Comparison of ENCODE assay signal across 9 cellular contexts in the genomic region with DNA sequence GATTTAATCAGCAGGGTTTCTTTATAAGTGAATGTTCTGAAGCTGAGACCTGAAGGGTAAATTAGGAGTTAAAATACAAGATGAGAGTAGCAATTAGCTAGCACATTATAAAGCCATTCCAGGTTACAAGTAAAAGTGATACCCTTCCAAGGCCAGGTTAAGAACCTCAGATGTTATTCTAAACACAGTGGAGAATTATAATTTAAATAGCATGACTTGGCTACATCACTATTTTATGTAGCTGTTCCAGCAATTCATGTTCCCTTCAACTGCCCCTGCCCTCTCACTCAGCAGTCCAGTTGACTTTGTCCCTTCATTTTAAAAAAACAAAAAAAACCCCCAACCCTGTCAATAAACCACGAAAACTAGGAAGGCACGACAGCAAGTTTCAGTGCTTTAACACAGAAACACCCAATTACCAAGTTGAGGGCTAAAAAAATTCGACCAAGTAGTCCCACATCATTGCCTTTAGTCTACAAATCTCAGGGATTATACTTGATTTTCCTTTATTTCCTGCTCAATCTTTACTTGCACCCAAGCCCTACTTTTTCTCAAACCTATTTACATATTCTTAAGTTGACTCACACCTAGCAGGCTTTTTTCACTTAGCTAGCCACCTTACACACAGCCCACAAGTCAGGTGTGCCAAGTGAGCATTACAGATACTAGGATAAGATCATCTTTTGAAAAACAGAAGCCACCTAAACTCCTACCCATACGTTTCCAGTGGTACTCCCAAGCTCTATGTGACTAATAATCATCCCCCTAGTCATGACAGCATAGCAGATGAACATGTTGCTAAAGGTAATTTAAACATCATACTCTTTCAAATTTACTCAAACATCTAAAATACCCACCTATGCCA. TPM values are rescaled to one million over a fixed set of nuclear protein-coding genes. Genes with fewer than 3 reads are reported as not detected.
DNase-seq lines count a peak whose midpoint lies in the region; ATAC-seq and TF ChIP-seq lines count a peak whose summit lies in the region.
"Had no signal": no experiment of that assay in that cellular context is flagged by ENCODE, and none has a peak within 500 bp of the region (broad histone marks: within the 10 kb centered on the region; RNA-seq: fewer than 3 reads in every experiment).

No MANE protein-coding gene starts in this region.

- H3K4me3 Mint-ChIP-seq in H9, result peak overlapping the region; percentile 100; a peak in 3 of 5 replicates

- H3K56ac ChIP-seq in H9 (ENCODE audit: insufficient read length, low read depth, low read length), result no peak overlapping the region

- TF ChIP-seq CTCF in H9 (conservative IDR thresholded peaks at IDR 0.05), result no peak
- no peak for TF ChIP-seq CTCF in Panc1 (IDR thresholded peaks at IDR 0.05)
- no peak for TF ChIP-seq CTCF in upper lobe of right lung (IDR thresholded peaks at IDR 0.05)

- no peak overlapping the region for H4K91ac ChIP-seq in H9 (ENCODE audit: insufficient read length, low read depth, low read length)

- H3K27ac ChIP-seq in BLaER1 (no peak overlapping the region), H9 (ENCODE audit: insufficient read length, low read depth, low read length) (no peak overlapping the region), Panc1 (ENCODE audit: low read length) (peak overlapping the region; percentile 61), epithelial cell of prostate (peak overlapping the region; percentile 98), upper lobe of right lung (no peak overlapping the region)

- H3K4me3 ChIP-seq in BLaER1, result peak overlapping the region; percentile 96; the same call in 1 of the 2 replicates
- H3K4me3 ChIP-seq in Panc1 (ENCODE audit: low read depth in 2 of 2, low read length in 2 of 2), result no peak overlapping the region
- H3K4me3 ChIP-seq in upper lobe of right lung, result no peak overlapping the region

- no peak overlapping the region for H4K8ac ChIP-seq in H9 (replicated peaks; ENCODE audit: insufficient read length, low read depth, low read length)

- H3K14ac ChIP-seq in H9 (ENCODE audit: insufficient read depth, low read length), result no peak overlapping the region

- H2BK12ac ChIP-seq in H9 (ENCODE audit: insufficient read length, low read depth, low read length), result no peak overlapping the region

- no peak overlapping the region for H3K23ac ChIP-seq in H9 (ENCODE audit: insufficient read length, low read depth, low read length)

- WGBS in H9 (ENCODE audit: extremely low coverage, insufficient read length, low lambda C conversion rate), result no CpG with 5 or more reads among the region's 4 CpGs

- H3K4me1 Mint-ChIP-seq in H9, result peaks cover 31 to 68% of the 10 kb centered on the region in 2 experiments

- H3K23me2 ChIP-seq in H9 (ENCODE audit: insufficient read length, low read depth, low read length, poor library complexity, severe bottlenecking), result peaks cover 25% of the 10 kb centered on the region

- H3K79me1 ChIP-seq in H9 (ENCODE audit: insufficient read depth, low read depth, low read length, poor library complexity, severe bottlenecking), result no peaks in the 10 kb centered on the region

- DNase-seq in H9 (no peak), Panc1 (ENCODE audit: low read depth, low spot score) (no peak), epithelial cell of prostate (ENCODE audit: low read depth, low spot score) (peak; percentile 36), upper lobe of right lung (no peak), LoVo (ENCODE audit: low spot score) (no peak), GOT3 (lab: John Stamatoyannopoulos, UW) (no peak)
- DNase-seq: activated gamma-delta T cell had no signal

- H3K79me2 ChIP-seq in H9 (ENCODE audit: insufficient read depth, low read length), result peaks cover 13% of the 10 kb centered on the region; the same call in 1 of the 2 replicates

- H2BK15ac ChIP-seq in H9 (ENCODE audit: low read depth, low read length), result no peak overlapping the region

- H3K9ac ChIP-seq in BLaER1, result no peak overlapping the region
- H3K9ac ChIP-seq in H9 (ENCODE audit: extremely low read depth, insufficient read length, low read length), result no peak overlapping the region

- H3K36me3 ChIP-seq in BLaER1 (peaks cover 78% of the 10 kb centered on the region), Panc1 (ENCODE audit: control insufficient read depth, insufficient read depth, low read length) (peaks cover 68% of the 10 kb centered on the region), upper lobe of right lung (peaks cover 74% of the 10 kb centered on the region)

- no peak overlapping the region for H3K18ac ChIP-seq in H9 (ENCODE audit: insufficient read length, low read depth, low read length)

- BruUV-seq in Panc1 (replicated peaks; lab: Mats Ljungman, UMichigan), result no TSS peak

- no peak overlapping the region for H2BK120ac ChIP-seq in H9 (ENCODE audit: low read depth, low read length, poor library complexity, severe bottlenecking)

- H3K36me3 Mint-ChIP-seq in H9 (ENCODE audit: insufficient read depth in 1 of 3, low read depth in 3 of 3), result peaks cover 80 to 86% (median 85%) of the 10 kb centered on the region in 3 experiments

- H3K27me3 ChIP-seq in BLaER1 (no peaks in the 10 kb centered on the region), H9 (ENCODE audit: insufficient read depth, low read length) (no peaks in the 10 kb centered on the region), Panc1 (ENCODE audit: control insufficient read depth, insufficient read depth, low read length) (no peaks in the 10 kb centered on the region), upper lobe of right lung (no peaks in the 10 kb centered on the region)

- CTCF ChIA-PET in Panc1 (lab: Charles Lee), result no interaction called here

- no peak overlapping the region for H3T11ph ChIP-seq in H9 (ENCODE audit: low read length)

- no peaks in the 10 kb centered on the region for H3K9me3 ChIP-seq in BLaER1
- H3K9me3 ChIP-seq in H9 (ENCODE audit: control insufficient read depth, low read depth, low read length), result no peaks in the 10 kb centered on the region
- no peaks in the 10 kb centered on the region for H3K9me3 ChIP-seq in Panc1 (ENCODE audit: control insufficient read depth, insufficient read depth, low read depth, low read length)
- H3K9me3 ChIP-seq in upper lobe of right lung, result no peaks in the 10 kb centered on the region

- H3K9me3 Mint-ChIP-seq in H9, result peaks cover 3 to 6% of the 10 kb centered on the region in 2 experiments; a peak in 2 of 5 replicates

- in situ Hi-C loops in Panc1 (cut with HindIII; ENCODE audit: low pct_unique_long_range_greater_than_20kb, low sequenced_read_pairs), result no loop called here

- H2AK5ac ChIP-seq in H9 (ENCODE audit: insufficient read length, low read length), result no peak overlapping the region

- ATAC-seq in Panc1 (no peak), upper lobe of right lung (no peak), HG03378 (IDR thresholded peaks at IDR 0.05; ENCODE audit: unreplicated experiment) (no peak)

- H2BK5ac ChIP-seq in H9 (ENCODE audit: insufficient read length, low read length), result no peak overlapping the region

- intact Hi-C loops in Panc1 (cut with micrococcal nuclease; ENCODE audit: unreplicated experiment) (no loop called here), upper lobe of right lung (cut with DNase I) (no loop called here)

- POLR2A ChIA-PET in Panc1 (lab: Charles Lee), result interaction anchor here (0.5 to 0.6 kb wide), 2 partner anchors 16 to 1829 kb away, joined by 4 to 14 read pairs; no protein-coding TSS in a partner anchor

- no peak overlapping the region for H2AFZ ChIP-seq in H9 (ENCODE audit: low read length)

- peaks cover 76% of the 10 kb centered on the region for H4K20me1 ChIP-seq in BLaER1
- H4K20me1 ChIP-seq in H9 (ENCODE audit: control insufficient read depth, insufficient read depth, insufficient read length), result no peaks in the 10 kb centered on the region

- H4K5ac ChIP-seq in H9 (ENCODE audit: insufficient read length, low read depth, low read length), result no peak overlapping the region

- no peaks in the 10 kb centered on the region for H3K27me3 Mint-ChIP-seq in H9 (ENCODE audit: low read depth)

- no peak overlapping the region for H3K4ac ChIP-seq in H9 (ENCODE audit: low read depth, low read length)

- H3K27ac Mint-ChIP-seq in H9, result peak overlapping the region; percentile 28 to 100 (median 78); a peak in 5 of 7 replicates

- H3K4me2 ChIP-seq in BLaER1 (peak overlapping the region; percentile 93; the same call in 1 of the 2 replicates), H9 (ENCODE audit: insufficient read depth, insufficient read length, low read length) (no peak overlapping the region)

- peaks cover 32% of the 10 kb centered on the region for H3K4me1 ChIP-seq in BLaER1
- H3K4me1 ChIP-seq in H9 (ENCODE audit: insufficient read depth, low read length), result no peaks in the 10 kb centered on the region
- H3K4me1 ChIP-seq in Panc1 (ENCODE audit: control insufficient read depth, insufficient read depth, low read length), result peaks cover 22% of the 10 kb centered on the region
- peaks cover 22% of the 10 kb centered on the region for H3K4me1 ChIP-seq in upper lobe of right lung

- no peak overlapping the region for H2BK20ac ChIP-seq in H9 (ENCODE audit: low read depth, low read length, poor library complexity, severe bottlenecking)

RNA-seq across cellular contexts. Expression of a gene that starts 3.4 kb away (rescaled TPM):
- total RNA-seq in H9 (2021) (1,726 and 1,735 TPM in 2 replicates), Panc1 (2021; ENCODE audit: unreplicated experiment) (916 TPM), upper lobe of right lung (942 TPM)
- polyA plus RNA-seq in Panc1 (2012; ENCODE audit: insufficient read length), result 2,029 TPM

RNA-seq across cellular contexts. Expression of a gene that starts 9.6 kb away (rescaled TPM):
- 0.22 and 0.35 TPM in 2 replicates for total RNA-seq in H9 (2021)
- total RNA-seq in Panc1 (2021; ENCODE audit: unreplicated experiment), result 0.49 TPM
- polyA plus RNA-seq in Panc1 (2012; ENCODE audit: insufficient read length), result 0.05 TPM
- total RNA-seq in upper lobe of right lung, result 24.1 TPM

RNA-seq across cellular contexts. Expression of a gene that starts 33.4 kb away (rescaled TPM):
- 28.8 and 29.1 TPM in 2 replicates for total RNA-seq in H9 (2021)
- total RNA-seq in Panc1 (2021; ENCODE audit: unreplicated experiment), result 75.8 TPM
- polyA plus RNA-seq in Panc1 (2012; ENCODE audit: insufficient read length), result 36.6 TPM
- 83.0 TPM for total RNA-seq in upper lobe of right lung

Comparison
In these comparisons a context has a peak if more than half of its experiments do, and no peak if none do; other contexts are left out.
1. H3K27ac ChIP-seq: peak in Panc1 (single experiment) and epithelial cell of prostate (single experiment); none in BLaER1 (single experiment), H9 (single experiment) and upper lobe of right lung (single experiment).
2. RNA of a gene that starts 9.6 kb away (total RNA-seq): 24.1 TPM in upper lobe of right lung (single experiment); 0.49 TPM in Panc1 (single experiment) and 0.22 to 0.35 TPM in H9; every median in the first group is over 10 times any median in the second.